In genomic region chr6:81842254-81842653, GRCh38 we compare ENCODE assay signal across 26 cellular contexts.
"Had no signal": no experiment of that assay in that cellular context is flagged by ENCODE, and none has a peak within 500 bp of the region (broad histone marks: within the 10 kb centered on the region; RNA-seq: fewer than 3 reads in every experiment).

No MANE protein-coding gene starts in this region.

- H3K4me3 ChIP-seq: breast epithelium, esophagus squamous epithelium, transverse colon, uterus had no signal

- ATAC-seq: activated CD8-positive, alpha-beta memory T cell treated with anti-CD3 and anti-CD28 coated beads, Interleukin-2, amount 10 ng/mL, durations not matched to agents 7 days and 5 days; activated naive CD8-positive, alpha-beta T cell treated with anti-CD3 and anti-CD28 coated beads, Interleukin-2, amount 50 U/mL, for 24 hours; natural killer cell; SK-N-SH treated with all-trans-retinoic acid at 6 μM for 48 hours; stimulated activated naive CD8-positive, alpha-beta T cell treated with anti-CD3 and anti-CD28 coated beads, Interleukin-15, Interleukin-2, amounts not matched to agents 100 U/mL and 50 U/mL, for 24 hours; T-cell had no signal

- DNase-seq: activated B cell treated with CpG ODN at 0.5 μM for 24 hours; activated CD4-positive, alpha-beta memory T cell treated with anti-CD3 and anti-CD28 coated beads for 36 hours; activated CD4-positive, alpha-beta T cell treated with anti-CD3 and anti-CD28 coated beads for 4 hours; activated CD8-positive, alpha-beta memory T cell treated with anti-CD3 and anti-CD28 coated beads, Interleukin-2, amount 10 ng/mL, durations not matched to agents 7 days and 5 days; activated naive CD4-positive, alpha-beta T cell treated with anti-CD3 and anti-CD28 coated beads, Interleukin-2, amount 10 ng/mL, durations not matched to agents 7 days and 5 days; activated naive CD8-positive, alpha-beta T cell treated with anti-CD3 and anti-CD28 coated beads, Interleukin-2, amount 50 U/mL, for 24 hours; activated T-cell treated with anti-CD3 and anti-CD28 coated beads, Interleukin-2, amount 50 U/mL, for 1 hour; aorta; cerebellar nuclear complex; effector CD8-positive, alpha-beta T cell; esophagus squamous epithelium; foreskin melanocyte; glutamatergic neuron; kidney; mesendoderm; natural killer cell; stimulated activated CD4-positive, alpha-beta T cell treated with anti-CD3 and anti-CD28 coated beads, Interleukin-2, amount 100 ng/mL, for 24 hours; stimulated activated naive CD8-positive, alpha-beta T cell treated with anti-CD3 and anti-CD28 coated beads, Interleukin-15, Interleukin-2, amounts not matched to agents 100 U/mL and 50 U/mL, for 24 hours; substantia nigra; T-cell; T-helper 9 cell; transverse colon; uterus had no signal

- H3K4me1 ChIP-seq: breast epithelium, esophagus squamous epithelium had no signal

- H3K36me3 ChIP-seq: breast epithelium, esophagus squamous epithelium, transverse colon, uterus had no signal

- H3K27me3 ChIP-seq: breast epithelium, esophagus squamous epithelium, transverse colon, uterus had no signal

- H3K27ac ChIP-seq: breast epithelium, esophagus squamous epithelium, parathyroid adenoma, transverse colon, uterus had no signal

- H3K9me3 ChIP-seq: breast epithelium, esophagus squamous epithelium, transverse colon, uterus had no signal
